Comparison of ENCODE assay signal across 6 cellular contexts in the genomic region with DNA sequence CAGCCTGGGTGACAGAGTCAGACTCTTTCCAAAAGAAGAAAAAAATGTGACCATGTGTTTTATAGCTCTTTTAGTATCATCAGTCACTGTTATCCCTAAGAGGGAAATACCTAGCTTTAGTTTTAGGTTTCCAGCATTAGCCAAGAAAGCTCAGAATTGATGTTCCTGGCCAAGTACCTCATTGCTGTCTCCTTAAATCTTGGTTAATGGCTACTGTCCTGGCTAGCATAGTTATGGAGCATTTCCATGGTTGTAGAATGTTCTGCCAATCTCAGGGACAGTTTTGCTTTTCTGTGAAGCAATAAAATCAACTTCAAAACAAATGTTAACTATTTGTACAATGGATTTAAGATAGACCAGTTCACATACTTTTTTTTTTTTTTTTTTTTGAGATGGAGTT.
"Had no signal": no experiment of that assay in that cellular context is flagged by ENCODE, and none has a peak within 500 bp of the region (broad histone marks: within the 10 kb centered on the region; RNA-seq: fewer than 3 reads in every experiment).

No MANE protein-coding gene starts in this region.

- H3K4me3 ChIP-seq: K562 had no signal

- ATAC-seq: HepG2, K562 had no signal

- DNase-seq: IMR-90, KBM-7, KG1 had no signal

- H3K27ac ChIP-seq: HL-60 had no signal
